10 cellular contexts compared by ENCODE assay signal in the genomic region with DNA sequence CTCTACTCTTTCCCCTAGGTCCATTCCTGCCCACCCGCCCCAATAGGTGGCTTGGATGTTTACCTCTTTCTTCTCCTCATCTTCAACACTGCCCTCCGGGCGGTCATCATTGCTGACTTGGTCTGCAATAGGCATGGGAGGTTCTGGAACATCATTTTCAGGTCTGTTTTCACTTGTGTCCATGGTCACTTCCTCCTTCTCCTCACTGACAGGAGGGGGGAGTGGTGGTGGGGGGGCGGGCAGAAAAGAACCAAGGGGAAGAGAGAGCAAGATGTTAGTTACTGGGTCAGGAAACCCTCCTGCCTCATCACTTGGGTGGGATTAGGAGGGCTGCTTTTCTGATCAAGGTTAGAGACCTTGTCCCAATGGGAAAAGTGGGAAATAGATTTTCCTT. TPM values are rescaled to one million over a fixed set of nuclear protein-coding genes. Genes with fewer than 3 reads are reported as not detected.
A peak's percentile ranks its signal among the peaks of the same experiment; 100 is the strongest.
DNase-seq lines count a peak whose midpoint lies in the region; ATAC-seq and TF ChIP-seq lines count a peak whose summit lies in the region.
"Had no signal": no experiment of that assay in that cellular context is flagged by ENCODE, and none has a peak within 500 bp of the region (broad histone marks: within the 10 kb centered on the region; RNA-seq: fewer than 3 reads in every experiment).

No MANE protein-coding gene starts in this region.

- H3K27me3 ChIP-seq in DOHH2 (ENCODE audit: control insufficient read depth, low read length) (no peaks in the 10 kb centered on the region), esophagus squamous epithelium (no peaks in the 10 kb centered on the region), gastrocnemius medialis (no peaks in the 10 kb centered on the region)
- H3K27me3 ChIP-seq: ovary had no signal

- H3K4me2 ChIP-seq in DOHH2 (ENCODE audit: low read length) (peak overlapping the region; percentile 64), OCI-LY7 (ENCODE audit: low read length) (peak overlapping the region; percentile 42; the same call in 1 of the 2 replicates)

- no peak for TF ChIP-seq CTCF in DOHH2 (IDR thresholded peaks at IDR 0.05; ENCODE audit: low read depth, low read length, poor library complexity, severe bottlenecking)
- no peak for TF ChIP-seq CTCF in OCI-LY7 (conservative IDR thresholded peaks at IDR 0.05; ENCODE audit: low read length)
- no peak for TF ChIP-seq CTCF in esophagus squamous epithelium (IDR thresholded peaks at IDR 0.05)
- no peak for TF ChIP-seq CTCF in gastrocnemius medialis (IDR thresholded peaks at IDR 0.05 in 4 of 5, conservative IDR thresholded peaks at IDR 0.05 in 1 of 5)

- TF ChIP-seq POLR2A in esophagus squamous epithelium (IDR thresholded peaks at IDR 0.05) = no peak
- TF ChIP-seq POLR2A in gastrocnemius medialis (IDR thresholded peaks at IDR 0.05) = no peak

- H3K36me3 ChIP-seq in DOHH2 (ENCODE audit: control insufficient read depth, low read length) (peaks cover 81% of the 10 kb centered on the region), OCI-LY7 (ENCODE audit: insufficient read depth, low read length) (peaks cover 83% of the 10 kb centered on the region), esophagus squamous epithelium (peaks cover 29 to 76% (median 34%) of the 10 kb centered on the region in 3 donors), gastrocnemius medialis (peaks cover 0 to 62% of the 10 kb centered on the region in 2 donors)
- H3K36me3 ChIP-seq: ovary had no signal

- peaks cover 33% of the 10 kb centered on the region for H3K4me1 ChIP-seq in DOHH2 (ENCODE audit: control insufficient read depth, low read length)
- H3K4me1 ChIP-seq in OCI-LY7 (ENCODE audit: insufficient read depth, low read length, poor library complexity, severe bottlenecking) = peaks cover 29% of the 10 kb centered on the region
- H3K4me1 ChIP-seq in esophagus squamous epithelium = peaks cover 26 to 53% (median 29%) of the 10 kb centered on the region in 3 donors
- peaks cover 25 to 32% of the 10 kb centered on the region in 2 donors for H3K4me1 ChIP-seq in gastrocnemius medialis

- H3K27ac ChIP-seq in DOHH2 (ENCODE audit: low read depth, low read length) = 0 out of 2 replicates have a peak overlapping the region, but pooled peaks have one; percentile 2
- peak overlapping the region; percentile 25 for H3K27ac ChIP-seq in OCI-LY7 (ENCODE audit: low read depth, low read length, poor library complexity, severe bottlenecking)
- peak overlapping the region; percentile 15 to 73 (median 37) for H3K27ac ChIP-seq in esophagus squamous epithelium
- peak overlapping the region; percentile 45 to 95 (median 89) for H3K27ac ChIP-seq in gastrocnemius medialis
- H3K27ac ChIP-seq: ovary had no signal

- no TSS peak for BruUV-seq in OCI-LY7 (replicated peaks; lab: Mats Ljungman, UMichigan)

- POLR2A ChIA-PET in OCI-LY7 (lab: Charles Lee) = interaction anchor here (0.6 to 1.4 kb wide), 4 partner anchors 25 to 200 kb away, joined by 3 to 5 read pairs (median 3); partner anchors contain the start of genes ACIN1, C14orf119 and SLC7A8

- no peaks in the 10 kb centered on the region for H3K9me3 ChIP-seq in DOHH2 (ENCODE audit: control insufficient read depth, insufficient read depth, low read length)
- H3K9me3 ChIP-seq in OCI-LY7 (ENCODE audit: low read length) = no peaks in the 10 kb centered on the region
- H3K9me3 ChIP-seq in esophagus squamous epithelium = no peaks in the 10 kb centered on the region
- H3K9me3 ChIP-seq in gastrocnemius medialis = no peaks in the 10 kb centered on the region
- H3K9me3 ChIP-seq: ovary had no signal

- intact Hi-C loops in OCI-LY7 (cut with micrococcal nuclease; ENCODE audit: unreplicated experiment) = loop anchor here (1.0 kb wide), 2 partner anchors 51 to 118 kb away; no protein-coding TSS in a partner anchor
- intact Hi-C loops in esophagus squamous epithelium (cut with DNase I) = no loop called here
- intact Hi-C loops in gastrocnemius medialis (cut with DNase I; ENCODE audit: low total_unique reads) = no loop called here

- WGBS in esophagus squamous epithelium, 2 donors = 79 to 94% methylated on average over 3 to 4 of the region's 4 CpGs

- in situ Hi-C loops in gastrocnemius medialis (cut with MboI; ENCODE audit: low sequenced_read_pairs in 4 of 4) = no loop called here

- DNase-seq in OCI-LY7 (ENCODE audit: low spot score) (no peak), esophagus squamous epithelium (lab: John Stamatoyannopoulos, UW) (no peak), gastrocnemius medialis (no peak)
- DNase-seq in stimulated activated CD4-positive, alpha-beta T cell treated with anti-CD3 and anti-CD28 coated beads, Interleukin-4, amount 100 ng/mL, for 4 hours = no peak
- DNase-seq: NCI-H1417, SHP77 treated with DMSO at 0.1 percent for 48 hours had no signal

- peaks cover 16% of the 10 kb centered on the region for H3F3A ChIP-seq in DOHH2 (ENCODE audit: control insufficient read depth, insufficient read depth)

- ATAC-seq in gastrocnemius medialis (no peak), GM21526 (IDR thresholded peaks at IDR 0.05; ENCODE audit: low FRiP score, unreplicated experiment) (no peak), HG03045 (IDR thresholded peaks at IDR 0.05; ENCODE audit: unreplicated experiment) (no peak)

- no peaks in the 10 kb centered on the region for H3K9me2 ChIP-seq in DOHH2 (replicated peaks; ENCODE audit: control insufficient read depth, low read length)
- no peaks in the 10 kb centered on the region for H3K9me2 ChIP-seq in OCI-LY7 (ENCODE audit: insufficient read depth, low read length)

- peaks cover 67% of the 10 kb centered on the region for H3K79me2 ChIP-seq in DOHH2 (ENCODE audit: control insufficient read depth, low read length)
- H3K79me2 ChIP-seq in OCI-LY7 (ENCODE audit: insufficient read depth, low read depth, low read length) = peaks cover 45% of the 10 kb centered on the region

- H4K20me1 ChIP-seq in DOHH2 (ENCODE audit: control insufficient read depth, insufficient read depth, low read depth, low read length) = peaks cover 24% of the 10 kb centered on the region
- 0 out of 2 replicates have a peak, but pooled peaks cover 9% of the 10 kb centered on the region for H4K20me1 ChIP-seq in OCI-LY7 (ENCODE audit: insufficient read depth, low read length)

- H2AFZ ChIP-seq in OCI-LY7 (ENCODE audit: low read length) = no peak overlapping the region

- CTCF ChIA-PET in OCI-LY7 (lab: Charles Lee; ENCODE audit: unreplicated experiment) = interaction anchor here (0.6 to 1.7 kb wide), 12 partner anchors 8 to 114 kb away, joined by 3 to 12 read pairs (median 4); partner anchors contain the start of genes ACIN1, C14orf119, CEBPE and SLC7A8

- H3K4me3 ChIP-seq in DOHH2 (ENCODE audit: low read length) = peak overlapping the region; percentile 46
- no peak overlapping the region for H3K4me3 ChIP-seq in OCI-LY7 (ENCODE audit: low read depth, low read length, poor library complexity, severe bottlenecking)
- no peak overlapping the region for H3K4me3 ChIP-seq in esophagus squamous epithelium
- H3K4me3 ChIP-seq in gastrocnemius medialis = no peak overlapping the region
- H3K4me3 ChIP-seq: ovary had no signal

RNA-seq across cellular contexts. Expression of gene CDH24, which starts 12.1 kb away (rescaled TPM):
- 1.1 and 1.5 TPM in 2 replicates for total RNA-seq in OCI-LY7 (2014; rRNA removed; shearing (Covaris generic))
- total RNA-seq in OCI-LY7 (2022) = 0.46 and 0.51 TPM in 2 replicates
- total RNA-seq in esophagus squamous epithelium = 1 to 10 TPM; 3.4 to 6.7 (median 4.8) TPM
- 1 to 10 TPM in 1 of 4 donors, under 1 TPM in 3; 0.36 to 1.7 (median 0.58) TPM for total RNA-seq in gastrocnemius medialis

RNA-seq across cellular contexts. Expression of gene ACIN1, which starts 25.5 kb away (rescaled TPM):
- total RNA-seq in OCI-LY7 (2014; rRNA removed; shearing (Covaris generic)) = 107 and 130 TPM in 2 replicates
- 203 and 206 TPM in 2 replicates for total RNA-seq in OCI-LY7 (2022)
- total RNA-seq in esophagus squamous epithelium = 100 to 1,000 TPM in 1 of 4 donors, 10 to 100 TPM in 3; 51.4 to 107 (median 83.0) TPM
- total RNA-seq in gastrocnemius medialis = 10 to 100 TPM; 61.9 to 74.8 (median 70.6) TPM

RNA-seq across cellular contexts. Expression of gene C14orf119, which starts 25.9 kb away (rescaled TPM):
- total RNA-seq in OCI-LY7 (2014; rRNA removed; shearing (Covaris generic)) = 25.9 and 44.5 TPM in 2 replicates
- total RNA-seq in OCI-LY7 (2022) (37.0 and 42.4 TPM in 2 replicates), esophagus squamous epithelium (10 to 100 TPM; 17.5 to 42.0 (median 31.0) TPM), gastrocnemius medialis (10 to 100 TPM in 3 of 4 donors, 1 to 10 TPM in 1; 9.5 to 28.8 (median 13.8) TPM)

RNA-seq across cellular contexts. Expression of gene PSMB11, which starts 27.4 kb away (rescaled TPM):
- not detected in 2 replicates for total RNA-seq in OCI-LY7 (2014; rRNA removed; shearing (Covaris generic))
- total RNA-seq in OCI-LY7 (2022) = not detected in 2 replicates
- not detected for total RNA-seq in esophagus squamous epithelium
- total RNA-seq in gastrocnemius medialis = not detected
- total RNA-seq: ovary had no signal

RNA-seq across cellular contexts. Expression of gene PSMB5, which starts 34.7 kb away (rescaled TPM):
- total RNA-seq in OCI-LY7 (2014; rRNA removed; shearing (Covaris generic)) = 111 and 133 TPM in 2 replicates
- total RNA-seq in OCI-LY7 (2022) = 85.5 and 122 TPM in 2 replicates
- total RNA-seq in esophagus squamous epithelium = 100 to 1,000 TPM; 140 to 185 (median 153) TPM
- 100 to 1,000 TPM; 304 to 543 (median 486) TPM for total RNA-seq in gastrocnemius medialis

Comparison
In these comparisons a context has a peak if more than half of its experiments do, and no peak if none do; other contexts are left out.
1. H3K27ac ChIP-seq: peak in every context shown above with its lines; median percentile 89 in gastrocnemius medialis; 37 in esophagus squamous epithelium; 25 in OCI-LY7; 2 in DOHH2.